Comparison of ENCODE assay signal across 12 cellular contexts in genomic region chr21:33492571-33492970, GRCh38. TPM values are rescaled to one million over a fixed set of nuclear protein-coding genes. Genes with fewer than 3 reads are reported as not detected.
A peak's percentile ranks its signal among the peaks of the same experiment; 100 is the strongest.
DNase-seq lines count a peak whose midpoint lies in the region; ATAC-seq and TF ChIP-seq lines count a peak whose summit lies in the region.
"Had no signal": no experiment of that assay in that cellular context is flagged by ENCODE, and none has a peak within 500 bp of the region (broad histone marks: within the 10 kb centered on the region; RNA-seq: fewer than 3 reads in every experiment).

No MANE protein-coding gene starts in this region.

- H3K4me3 Mint-ChIP-seq in activated CD4-positive, alpha-beta T cell treated with anti-CD3 and anti-CD28 coated beads for 36 hours, result peak overlapping the region; percentile 87
- H3K4me3 Mint-ChIP-seq in activated naive CD8-positive, alpha-beta T cell treated with anti-CD3 and anti-CD28 coated beads, Interleukin-2, amount 10 ng/mL, durations not matched to agents 7 days and 5 days, result peak overlapping the region; percentile 42

- H3K27me3 ChIP-seq in osteoblast (ENCODE audit: insufficient read depth, low read length), result peaks cover 12% of the 10 kb centered on the region
- H3K27me3 ChIP-seq: tibial nerve had no signal

- TF ChIP-seq CTCF in osteoblast (IDR thresholded peaks at IDR 0.05; ENCODE audit: extremely low read depth, low read depth, low read length), result no peak

- no peak for ATAC-seq in activated CD4-positive, alpha-beta T cell treated with anti-CD3 and anti-CD28 coated beads for 36 hours
- ATAC-seq in activated naive CD8-positive, alpha-beta T cell treated with anti-CD3 and anti-CD28 coated beads, Interleukin-2, amount 10 ng/mL, durations not matched to agents 7 days and 5 days (ENCODE audit: low read depth), result no peak

- H3K9me3 ChIP-seq in osteoblast (ENCODE audit: low read depth, low read length), result no peaks in the 10 kb centered on the region
- H3K9me3 ChIP-seq: tibial nerve had no signal

- H3K4me1 Mint-ChIP-seq in activated CD4-positive, alpha-beta T cell treated with anti-CD3 and anti-CD28 coated beads for 36 hours, result peaks cover 9% of the 10 kb centered on the region
- peaks cover 8% of the 10 kb centered on the region for H3K4me1 Mint-ChIP-seq in activated naive CD8-positive, alpha-beta T cell treated with anti-CD3 and anti-CD28 coated beads, Interleukin-2, amount 10 ng/mL, durations not matched to agents 7 days and 5 days

- peaks cover 6% of the 10 kb centered on the region for H3K4me1 ChIP-seq in osteoblast (ENCODE audit: insufficient read depth, low read length)

- POLR2A ChIA-PET in activated CD4-positive, alpha-beta T cell treated with anti-CD3 and anti-CD28 coated beads for 36 hours (lab: Charles Lee), result no interaction called here
- POLR2A ChIA-PET in activated naive CD8-positive, alpha-beta T cell treated with anti-CD3 and anti-CD28 coated beads, Interleukin-2, amount 10 ng/mL, durations not matched to agents 7 days and 5 days (lab: Charles Lee), result interaction anchor here (1.5 kb wide), 1 partner anchor 51 kb away, joined by 3 read pairs; no protein-coding TSS in a partner anchor

- CTCF ChIA-PET in activated CD4-positive, alpha-beta T cell treated with anti-CD3 and anti-CD28 coated beads for 36 hours (lab: Charles Lee), result no interaction called here

- H3K27ac ChIP-seq in osteoblast (ENCODE audit: low read depth, low read length), result no peak overlapping the region

- TF ChIP-seq EP300 in Ishikawa (IDR thresholded peaks at IDR 0.05; ENCODE audit: borderline replicate concordance), result no peak

- no peak overlapping the region for H3K27ac Mint-ChIP-seq in activated CD4-positive, alpha-beta T cell treated with anti-CD3 and anti-CD28 coated beads for 36 hours
- no peak overlapping the region for H3K27ac Mint-ChIP-seq in activated naive CD8-positive, alpha-beta T cell treated with anti-CD3 and anti-CD28 coated beads, Interleukin-2, amount 10 ng/mL, durations not matched to agents 7 days and 5 days

- no peaks in the 10 kb centered on the region for H3K27me3 Mint-ChIP-seq in activated CD4-positive, alpha-beta T cell treated with anti-CD3 and anti-CD28 coated beads for 36 hours
- peaks cover 4% of the 10 kb centered on the region for H3K27me3 Mint-ChIP-seq in activated naive CD8-positive, alpha-beta T cell treated with anti-CD3 and anti-CD28 coated beads, Interleukin-2, amount 10 ng/mL, durations not matched to agents 7 days and 5 days

- H3K79me2 ChIP-seq in osteoblast (ENCODE audit: insufficient read depth, low read length), result no peaks in the 10 kb centered on the region

- H3K9me3 Mint-ChIP-seq in activated CD4-positive, alpha-beta T cell treated with anti-CD3 and anti-CD28 coated beads for 36 hours (ENCODE audit: low read depth), result no peaks in the 10 kb centered on the region
- H3K9me3 Mint-ChIP-seq in activated naive CD8-positive, alpha-beta T cell treated with anti-CD3 and anti-CD28 coated beads, Interleukin-2, amount 10 ng/mL, durations not matched to agents 7 days and 5 days, result no peaks in the 10 kb centered on the region

- H4K20me1 ChIP-seq in osteoblast (ENCODE audit: insufficient read depth, low read length), result no peaks in the 10 kb centered on the region

- intact Hi-C loops in activated CD4-positive, alpha-beta T cell treated with anti-CD3 and anti-CD28 coated beads for 36 hours (cut with DNase I, micrococcal nuclease), result loop anchor here in 1 of 2 experiments (5.0 kb wide), 1 partner anchor 765 kb away; the partner anchor contains the start of gene SYNJ1

- H3K4me2 ChIP-seq in osteoblast (ENCODE audit: insufficient read depth, low read length), result no peak overlapping the region

- H3K36me3 ChIP-seq in osteoblast (ENCODE audit: insufficient read depth, low read length), result no peaks in the 10 kb centered on the region
- H3K36me3 ChIP-seq: tibial nerve had no signal

- TF ChIP-seq RAD21 in Ishikawa (IDR thresholded peaks at IDR 0.05; ENCODE audit: low read depth), result no peak

- no peaks in the 10 kb centered on the region for H3K36me3 Mint-ChIP-seq in activated CD4-positive, alpha-beta T cell treated with anti-CD3 and anti-CD28 coated beads for 36 hours (ENCODE audit: low read depth)
- no peaks in the 10 kb centered on the region for H3K36me3 Mint-ChIP-seq in activated naive CD8-positive, alpha-beta T cell treated with anti-CD3 and anti-CD28 coated beads, Interleukin-2, amount 10 ng/mL, durations not matched to agents 7 days and 5 days

- no peak overlapping the region for H2AFZ ChIP-seq in osteoblast (ENCODE audit: low read length)

- DNase-seq in activated CD4-positive, alpha-beta T cell treated with anti-CD3 and anti-CD28 coated beads for 36 hours, result no peak
- no peak for DNase-seq in activated CD4-positive, alpha-beta T cell treated with anti-CD3 and anti-CD28 coated beads, Interleukin-2, amount 50 U/mL, for 1 hour
- DNase-seq in activated naive CD8-positive, alpha-beta T cell treated with anti-CD3 and anti-CD28 coated beads, Interleukin-2, amount 10 ng/mL, durations not matched to agents 7 days and 5 days, result no peak
- peak; percentile 81 for DNase-seq in iris pigment epithelial cell (ENCODE audit: low read depth)
- DNase-seq in effector CD8-positive, alpha-beta T cell (lab: John Stamatoyannopoulos, UW), result no peak
- DNase-seq in GM19240 (ENCODE audit: insufficient read length, low spot score), result no peak
- no peak for DNase-seq in osteoblast (ENCODE audit: insufficient read length, low spot score, missing footprints)
- DNase-seq: DMS79 treated with DMSO at 0.1 percent for 48 hours, NCI-H446 had no signal

- no peak overlapping the region for H3K4me3 ChIP-seq in osteoblast (ENCODE audit: insufficient read depth, low read length)

TF ChIP-seq in Ishikawa, 13 proteins besides CTCF, POLR2A, EP300 and RAD21:
- TF ChIP-seq REST (IDR thresholded peaks at IDR 0.05; ENCODE audit: low read depth) (no peak), YY1 (IDR thresholded peaks at IDR 0.05; ENCODE audit: low read depth) (no peak), CEBPB (IDR thresholded peaks at IDR 0.05) (0 out of 2 replicates have a peak, but pooled peaks have one; percentile 37)

RNA-seq across cellular contexts. Expression of gene DNAJC28, which starts 1.1 kb away (rescaled TPM):
- under 1 TPM; 0.37 to 0.43 TPM for total RNA-seq in activated CD4-positive, alpha-beta T cell treated with anti-CD3 and anti-CD28 coated beads for 36 hours
- total RNA-seq in activated naive CD8-positive, alpha-beta T cell treated with anti-CD3 and anti-CD28 coated beads, Interleukin-2, amount 10 ng/mL, durations not matched to agents 7 days and 5 days, result 1 to 10 TPM; 1.2 to 1.5 TPM
- total RNA-seq in osteoblast, result 3.2 and 4.0 TPM in 2 replicates
- total RNA-seq: mononuclear cell had no signal

RNA-seq across cellular contexts. Expression of gene TMEM50B, which starts 12.8 kb away (rescaled TPM):
- 10 to 100 TPM; 13.6 to 15.2 TPM for total RNA-seq in activated CD4-positive, alpha-beta T cell treated with anti-CD3 and anti-CD28 coated beads for 36 hours
- 10 to 100 TPM; 72.6 to 80.3 TPM for total RNA-seq in activated naive CD8-positive, alpha-beta T cell treated with anti-CD3 and anti-CD28 coated beads, Interleukin-2, amount 10 ng/mL, durations not matched to agents 7 days and 5 days
- total RNA-seq in osteoblast, result 29.3 and 34.2 TPM in 2 replicates

RNA-seq across cellular contexts. Expression of gene GART, which starts 49.3 kb away (rescaled TPM):
- 100 to 1,000 TPM; 223 to 231 TPM for total RNA-seq in activated CD4-positive, alpha-beta T cell treated with anti-CD3 and anti-CD28 coated beads for 36 hours
- 100 to 1,000 TPM; 102 to 117 TPM for total RNA-seq in activated naive CD8-positive, alpha-beta T cell treated with anti-CD3 and anti-CD28 coated beads, Interleukin-2, amount 10 ng/mL, durations not matched to agents 7 days and 5 days
- total RNA-seq in osteoblast, result 69.0 and 85.8 TPM in 2 replicates

RNA-seq across cellular contexts. Expression of gene SON, which starts 50.3 kb away (rescaled TPM):
- total RNA-seq in activated CD4-positive, alpha-beta T cell treated with anti-CD3 and anti-CD28 coated beads for 36 hours, result 100 to 1,000 TPM; 299 to 380 TPM
- total RNA-seq in activated naive CD8-positive, alpha-beta T cell treated with anti-CD3 and anti-CD28 coated beads, Interleukin-2, amount 10 ng/mL, durations not matched to agents 7 days and 5 days, result 100 to 1,000 TPM; 357 to 376 TPM
- total RNA-seq in osteoblast, result 109 and 137 TPM in 2 replicates
